In genomic region chr21:45636459-45636858, GRCh38 we compare ENCODE assay signal across 1 cellular context.
TF ChIP-seq lines count a peak whose summit lies in the region.

No MANE protein-coding gene starts in this region.

TF ChIP-seq in HEK293, 187 proteins besides CTCF, POLR2A, EP300 and RAD21 (continued from another document):
- peak; percentile 76; the same call in 1 of the 2 replicates for TF ChIP-seq ZNF639 (tag by site-specific recombination; IDR thresholded peaks at IDR 0.05)
- peak; percentile 48 for TF ChIP-seq ZNF521 (tag by site-specific recombination; IDR thresholded peaks at IDR 0.05)
- peak; percentile 72; the same call in 1 of the 2 replicates for TF ChIP-seq SALL2 (tag by site-specific recombination; IDR thresholded peaks at IDR 0.05; ENCODE audit: borderline replicate concordance)
- no peak for TF ChIP-seq ZNF121 (tag by site-specific recombination; IDR thresholded peaks at IDR 0.05)
- peak; percentile 31; the same call in 1 of the 2 replicates for TF ChIP-seq ZNF114 (tag by site-specific recombination; IDR thresholded peaks at IDR 0.05)
- TF ChIP-seq ZNF266 (tag by site-specific recombination; IDR thresholded peaks at IDR 0.05; ENCODE audit: low read depth), result peak; percentile 66; the same call in 1 of the 2 replicates
- peak; percentile 47; the same call in 1 of the 2 replicates for TF ChIP-seq ZNF488 (tag by site-specific recombination; IDR thresholded peaks at IDR 0.05)
- TF ChIP-seq ZNF2 (tag by site-specific recombination; IDR thresholded peaks at IDR 0.05), result 0 out of 2 replicates have a peak, but pooled peaks have one; percentile 20
- 0 out of 2 replicates have a peak, but pooled peaks have one; percentile 5 for TF ChIP-seq ZNF112 (tag by site-specific recombination; IDR thresholded peaks at IDR 0.05)
- TF ChIP-seq ZNF292 (tag by site-specific recombination; IDR thresholded peaks at IDR 0.05; ENCODE audit: borderline replicate concordance, low read depth), result 0 out of 2 replicates have a peak, but pooled peaks have one; percentile 41
- 0 out of 2 replicates have a peak, but pooled peaks have one; percentile 34 for TF ChIP-seq ZNF785 (tag by site-specific recombination; IDR thresholded peaks at IDR 0.05)
- peak; percentile 67; the same call in 1 of the 2 replicates for TF ChIP-seq ZNF175 (tag by site-specific recombination; IDR thresholded peaks at IDR 0.05)
- no peak for TF ChIP-seq ZNF426 (tag by site-specific recombination; IDR thresholded peaks at IDR 0.05)
- peak; percentile 54; the same call in 1 of the 2 replicates for TF ChIP-seq ZNF148 (tag by site-specific recombination; IDR thresholded peaks at IDR 0.05; ENCODE audit: borderline replicate concordance)
